ENCODE assay signal across 13 cellular contexts in genomic region chr3:16305121-16305541, GRCh38. TPM values are rescaled to one million over a fixed set of nuclear protein-coding genes. Genes with fewer than 3 reads are reported as not detected.
A peak's percentile ranks its signal among the peaks of the same experiment; 100 is the strongest.
DNase-seq lines count a peak whose midpoint lies in the region; ATAC-seq lines count a peak whose summit lies in the region.
"Had no signal": no experiment of that assay in that cellular context is flagged by ENCODE, and none has a peak within 500 bp of the region (broad histone marks: within the 10 kb centered on the region; RNA-seq: fewer than 3 reads in every experiment).

No MANE protein-coding gene starts in this region.

- H3K4me3 ChIP-seq in right cardiac atrium (ENCODE audit: low read length) (no peak overlapping the region), thymus (ENCODE audit: low read length) (no peak overlapping the region)

- DNase-seq in right cardiac atrium (peak in 2 of 3 donors; percentile 66 to 69), cardiac septum (ENCODE audit: low spot score) (no peak), left colon (no peak), SHP77 (lab: John Stamatoyannopoulos, UW) (no peak), SKM-1 treated with dmso at 0.1 percent for 144 hours (lab: John Stamatoyannopoulos, UW; ENCODE audit: unreplicated experiment) (no peak)
- DNase-seq in activated CD8-positive, alpha-beta memory T cell treated with anti-CD3 and anti-CD28 coated beads, Interleukin-2, amount 50 U/mL, for 4 hours, result peak; percentile 56
- DNase-seq: amniotic stem cell, GDM1, HCEC 1CT, hypothalamus, NCI-H1694 treated with DMSO at 0.1 percent for 48 hours had no signal

- H3K9me3 ChIP-seq in right cardiac atrium (ENCODE audit: control insufficient read depth, low read length) (no peaks in the 10 kb centered on the region), thymus (ENCODE audit: control insufficient read depth) (no peaks in the 10 kb centered on the region)

- intact Hi-C loops in right cardiac atrium (cut with DNase I), result no loop called here
- intact Hi-C loops in cardiac septum (cut with DNase I), result no loop called here
- intact Hi-C loops in left colon (cut with DNase I, micrococcal nuclease), result no loop called here

- WGBS in right cardiac atrium, result 67% methylated on average over 7 of the region's 7 CpGs
- WGBS in thymus, result 87% methylated on average over 7 of the region's 7 CpGs

- H3K36me3 ChIP-seq in thymus (ENCODE audit: control insufficient read depth, insufficient read depth), result peaks cover 10% of the 10 kb centered on the region

- H3K27me3 ChIP-seq in right cardiac atrium (ENCODE audit: control insufficient read depth, insufficient read depth), result no peaks in the 10 kb centered on the region
- no peaks in the 10 kb centered on the region for H3K27me3 ChIP-seq in thymus (ENCODE audit: control insufficient read depth, insufficient read depth)

- H3K27ac ChIP-seq in right cardiac atrium (ENCODE audit: low read length) (no peak overlapping the region), thymus (ENCODE audit: low read depth) (peak overlapping the region; percentile 34)

- ATAC-seq in right cardiac atrium, result peak; percentile 44 to 53
- peak; percentile 83 for ATAC-seq in left colon
- no peak for ATAC-seq in HG03108 (IDR thresholded peaks at IDR 0.05; ENCODE audit: unreplicated experiment)

- H3K4me1 ChIP-seq in right cardiac atrium (ENCODE audit: control insufficient read depth, insufficient read depth, low read length), result peaks cover 2% of the 10 kb centered on the region
- H3K4me1 ChIP-seq in thymus (ENCODE audit: control insufficient read depth, insufficient read depth, low read length), result peaks cover 50% of the 10 kb centered on the region

RNA-seq across cellular contexts. Expression of gene OXNAD1, which starts 40.1 kb away (rescaled TPM):
- 10 to 100 TPM; 13.9 to 14.7 (median 14.3) TPM for total RNA-seq in right cardiac atrium
- polyA plus RNA-seq in right cardiac atrium, result 6.5 TPM
- total RNA-seq in cardiac septum, result 15.1 TPM
- total RNA-seq in left colon, result 10 to 100 TPM; 29.1 to 31.7 TPM
- polyA plus RNA-seq in thymus, result 34.4 TPM

RNA-seq across cellular contexts. Expression of gene DPH3, which starts 40.4 kb away (rescaled TPM):
- total RNA-seq in right cardiac atrium (10 to 100 TPM; 19.0 to 24.2 (median 21.5) TPM), cardiac septum (23.1 TPM), left colon (10 to 100 TPM; 19.6 to 22.7 TPM)
- polyA plus RNA-seq in right cardiac atrium (14.7 TPM), thymus (21.2 TPM)

Comparison
In these comparisons a context has a peak if more than half of its experiments do, and no peak if none do; other contexts are left out.
1. DNase-seq: peak in right cardiac atrium (2 of 3) and activated CD8-positive, alpha-beta memory T cell treated with anti-CD3 and anti-CD28 coated beads, Interleukin-2, amount 50 U/mL, for 4 hours (single experiment); none in cardiac septum (single experiment), left colon (0 of 2), SHP77 (0 of 2) and SKM-1 treated with dmso at 0.1 percent for 144 hours (single experiment).